In the genomic region with DNA sequence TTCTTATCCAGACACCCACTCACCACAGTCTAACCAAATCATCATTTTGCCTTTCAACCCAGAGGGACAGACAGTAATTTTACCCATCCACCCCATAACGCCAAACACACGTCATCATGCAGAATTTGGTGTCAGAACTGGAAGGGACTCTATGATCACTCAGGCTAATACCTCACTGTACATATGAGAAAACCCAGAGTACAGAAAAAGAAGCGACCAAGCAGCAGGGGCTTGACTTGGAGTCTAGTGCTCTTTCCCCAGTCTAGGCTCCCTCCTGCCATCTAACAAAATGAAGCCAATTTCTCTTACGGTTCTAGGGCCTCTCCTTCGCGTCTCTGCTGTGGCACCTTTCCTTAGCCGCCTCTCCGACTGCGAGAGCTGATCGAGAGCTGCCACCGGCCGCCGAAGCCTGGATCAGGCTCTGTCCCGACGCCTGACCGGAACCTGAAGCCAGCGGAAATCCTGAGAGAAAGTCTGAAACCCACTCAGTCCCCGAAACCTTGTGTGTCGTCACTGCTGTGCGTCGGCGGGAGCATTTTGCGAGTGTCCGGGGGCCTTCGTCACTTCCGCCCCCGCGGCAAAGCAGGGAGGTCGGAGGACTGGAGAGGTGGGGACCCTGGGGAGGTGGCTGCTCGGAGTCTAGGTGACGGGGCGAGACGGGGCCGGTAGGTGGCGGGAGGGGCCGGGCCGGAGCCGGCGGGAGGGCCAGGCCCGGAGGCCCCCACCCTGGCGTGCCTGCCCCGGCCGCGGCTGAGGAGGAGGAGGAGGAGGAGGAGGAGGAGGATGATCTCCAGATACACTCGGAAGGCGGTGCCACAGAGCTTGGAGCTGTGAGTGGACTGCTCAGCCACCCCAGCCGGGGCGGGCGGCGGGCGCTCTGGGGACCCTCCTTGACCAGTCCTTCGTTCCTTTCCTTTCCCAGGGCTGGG, we compare ENCODE assay signal across 8 cellular contexts. TPM values are rescaled to one million over a fixed set of nuclear protein-coding genes. Genes with fewer than 3 reads are reported as not detected.
DNase-seq lines count a peak whose midpoint lies in the region; ATAC-seq and FAIRE-seq lines count a peak whose summit lies in the region.

Gene ECD (minus strand): TSS at position 452 of the 929 bp plus-strand sequence. CDS start 4,071 bp downstream, outside the sequence.
Gene FAM149B1 (plus strand): TSS at position 563 of the 929 bp plus-strand sequence. CDS start 221 bp downstream, at position 784.

- intact Hi-C loops in left colon (cut with DNase I, micrococcal nuclease): no loop called here

- H3K36me3 Mint-ChIP-seq in activated CD4-positive, alpha-beta T cell treated with anti-CD3 and anti-CD28 coated beads, Interleukin-2, amount 10 ng/mL, durations not matched to agents 7 days and 5 days (ENCODE audit: low read depth): peaks cover 24% of the 10 kb centered on the region

- no peaks in the 10 kb centered on the region for H3K27me3 ChIP-seq in BLaER1

- peak within 1 kb of the TSS; percentile 96 for H3K4me2 ChIP-seq in BLaER1

- peaks cover 27% of the 10 kb centered on the region for H3K4me1 ChIP-seq in BLaER1

- CTCF ChIA-PET in activated CD4-positive, alpha-beta T cell treated with anti-CD3 and anti-CD28 coated beads, Interleukin-2, amount 10 ng/mL, durations not matched to agents 7 days and 5 days (lab: Charles Lee): interaction anchor here (0.6 to 3.2 kb wide), 4 partner anchors 9 to 1593 kb away, joined by 3 to 11 read pairs (median 4); no protein-coding TSS in a partner anchor

- H3K4me3 Mint-ChIP-seq in activated CD4-positive, alpha-beta T cell treated with anti-CD3 and anti-CD28 coated beads, Interleukin-2, amount 10 ng/mL, durations not matched to agents 7 days and 5 days: peak within 1 kb of the TSS; percentile 100

- H3K27ac ChIP-seq in BLaER1: peak within 1 kb of the TSS; percentile 86

- peak; percentile 99 for FAIRE-seq in GM19239 (lab: Jason Lieb, UNC)

- DNase-seq in GM19239 (ENCODE audit: insufficient read length, low spot score) (peak; percentile 77), NCI-H69 (lab: John Stamatoyannopoulos, UW) (peak; percentile 92), cortex of kidney (lab: John Stamatoyannopoulos, UW) (peak; percentile 75), left colon (peak; percentile 94 to 95)
- DNase-seq in activated CD4-positive, alpha-beta T cell treated with anti-CD3 and anti-CD28 coated beads, Interleukin-2, amount 10 ng/mL, durations not matched to agents 7 days and 5 days: peak; percentile 94
- peak; percentile 93 for DNase-seq in stimulated activated CD4-positive, alpha-beta T cell treated with anti-CD3 and anti-CD28 coated beads, Interleukin-1b, Interleukin-23, amount 100 ng/mL, for 48 hours

- ATAC-seq in HG03460 (IDR thresholded peaks at IDR 0.05; ENCODE audit: unreplicated experiment) (peak; percentile 87), left colon (peak; percentile 97)

- peak within 1 kb of the TSS; percentile 100 for H3K27ac Mint-ChIP-seq in activated CD4-positive, alpha-beta T cell treated with anti-CD3 and anti-CD28 coated beads, Interleukin-2, amount 10 ng/mL, durations not matched to agents 7 days and 5 days

- peak within 1 kb of the TSS; percentile 90 for H3K9ac ChIP-seq in BLaER1

- peaks cover 22% of the 10 kb centered on the region for H3K36me3 ChIP-seq in BLaER1

- no peaks in the 10 kb centered on the region for H3K9me3 ChIP-seq in BLaER1

- peaks cover 28% of the 10 kb centered on the region for H4K20me1 ChIP-seq in BLaER1

- peak within 1 kb of the TSS; percentile 77 for H3K4me3 ChIP-seq in BLaER1

- H3K27me3 Mint-ChIP-seq in activated CD4-positive, alpha-beta T cell treated with anti-CD3 and anti-CD28 coated beads, Interleukin-2, amount 10 ng/mL, durations not matched to agents 7 days and 5 days: no peaks in the 10 kb centered on the region

- POLR2A ChIA-PET in activated CD4-positive, alpha-beta T cell treated with anti-CD3 and anti-CD28 coated beads, Interleukin-2, amount 10 ng/mL, durations not matched to agents 7 days and 5 days (lab: Charles Lee): interaction anchor here (0.7 to 1.0 kb wide), 2 partner anchors 72 to 79 kb away, joined by 3 to 4 read pairs; partner anchors contain the start of genes DNAJC9 and P4HA1

- peaks cover 38% of the 10 kb centered on the region for H3K4me1 Mint-ChIP-seq in activated CD4-positive, alpha-beta T cell treated with anti-CD3 and anti-CD28 coated beads, Interleukin-2, amount 10 ng/mL, durations not matched to agents 7 days and 5 days

- H3K9me3 Mint-ChIP-seq in activated CD4-positive, alpha-beta T cell treated with anti-CD3 and anti-CD28 coated beads, Interleukin-2, amount 10 ng/mL, durations not matched to agents 7 days and 5 days: no peaks in the 10 kb centered on the region

RNA-seq across cellular contexts. Expression of gene ECD, which starts in this region (rescaled TPM):
- 10 to 100 TPM; 30.5 to 31.7 TPM for total RNA-seq in activated CD4-positive, alpha-beta T cell treated with anti-CD3 and anti-CD28 coated beads, Interleukin-2, amount 10 ng/mL, durations not matched to agents 7 days and 5 days
- 10 to 100 TPM; 17.8 to 18.4 TPM for total RNA-seq in left colon

RNA-seq across cellular contexts. Expression of gene FAM149B1, which starts in this region (rescaled TPM):
- 10 to 100 TPM; 15.2 to 17.0 TPM for total RNA-seq in activated CD4-positive, alpha-beta T cell treated with anti-CD3 and anti-CD28 coated beads, Interleukin-2, amount 10 ng/mL, durations not matched to agents 7 days and 5 days
- total RNA-seq in left colon: 10 to 100 TPM; 14.5 to 20.0 TPM

Comparison
In these comparisons a context has a peak if more than half of its experiments do, and no peak if none do; other contexts are left out.
1. Peak in every context shown above with its lines: DNase-seq, ATAC-seq, H3K4me3 ChIP-seq and H3K27ac ChIP-seq.